ENCODE assay signal across 17 cellular contexts in the genomic region with DNA sequence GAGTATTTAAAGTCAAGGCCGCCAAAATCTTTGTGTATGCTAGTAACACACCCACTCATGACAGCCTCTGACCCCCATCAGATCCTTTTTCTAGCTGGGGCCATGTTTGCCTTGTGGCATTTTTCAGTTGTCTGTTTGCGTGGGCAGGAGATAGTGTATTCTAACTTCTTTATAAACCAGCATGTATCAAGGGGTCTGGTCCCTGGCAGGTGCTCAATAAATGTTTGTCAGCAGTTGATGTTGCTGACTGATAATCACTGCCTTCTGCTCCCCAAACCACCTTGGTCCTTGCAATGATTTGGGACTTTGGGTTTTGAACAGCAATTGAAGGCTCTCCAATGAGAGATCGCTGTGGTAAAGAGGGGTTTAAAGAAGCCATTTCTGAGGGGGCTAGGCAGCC. TPM values are rescaled to one million over a fixed set of nuclear protein-coding genes. Genes with fewer than 3 reads are reported as not detected.
"Had no signal": no experiment of that assay in that cellular context is flagged by ENCODE, and none has a peak within 500 bp of the region (broad histone marks: within the 10 kb centered on the region; RNA-seq: fewer than 3 reads in every experiment).

No MANE protein-coding gene starts in this region.

- H3K36me3 ChIP-seq: heart left ventricle, ovary, tibial artery, upper lobe of right lung, vagina had no signal

- H3K9me3 Mint-ChIP-seq: naive thymus-derived CD4-positive, alpha-beta T cell; neural crest cell; stimulated activated naive CD8-positive, alpha-beta T cell treated with anti-CD3 and anti-CD28 coated beads, Interleukin-15, Interleukin-2, amounts not matched to agents 100 ng/mL and 50 ng/mL, for 24 hours had no signal

- H3K9me3 ChIP-seq: heart left ventricle, ovary, tibial artery, upper lobe of right lung, vagina had no signal

- H3K27ac Mint-ChIP-seq: naive thymus-derived CD4-positive, alpha-beta T cell; stimulated activated naive CD8-positive, alpha-beta T cell treated with anti-CD3 and anti-CD28 coated beads, Interleukin-15, Interleukin-2, amounts not matched to agents 100 ng/mL and 50 ng/mL, for 24 hours had no signal

- DNase-seq: effector CD4-positive, alpha-beta T cell; foreskin melanocyte; heart left ventricle; hypothalamus; kidney glomerular epithelial cell; naive thymus-derived CD4-positive, alpha-beta T cell; ovary; right cardiac atrium; small intestine; stimulated activated CD4-positive, alpha-beta T cell treated with anti-CD3 and anti-CD28 coated beads, Interleukin-2, amount 100 ng/mL, for 48 hours; tibial artery; upper lobe of right lung had no signal

- H3K27me3 ChIP-seq: heart left ventricle, ovary, tibial artery, upper lobe of right lung, vagina had no signal

- H3K4me3 ChIP-seq: coronary artery, heart left ventricle, ovary, tibial artery, upper lobe of right lung, vagina had no signal

- ATAC-seq: heart left ventricle; naive thymus-derived CD4-positive, alpha-beta T cell; right cardiac atrium; upper lobe of right lung had no signal

- H3K27ac ChIP-seq: coronary artery, ovary, tibial artery, upper lobe of right lung, vagina had no signal

- H3K36me3 Mint-ChIP-seq: naive thymus-derived CD4-positive, alpha-beta T cell had no signal

- H3K4me3 Mint-ChIP-seq: naive thymus-derived CD4-positive, alpha-beta T cell; neural crest cell; stimulated activated naive CD8-positive, alpha-beta T cell treated with anti-CD3 and anti-CD28 coated beads, Interleukin-15, Interleukin-2, amounts not matched to agents 100 ng/mL and 50 ng/mL, for 24 hours had no signal

RNA-seq across cellular contexts. Expression of gene RARB, which starts 19.2 kb away (rescaled TPM):
- total RNA-seq: mononuclear cell; naive thymus-derived CD4-positive, alpha-beta T cell had no signal
